Comparison of ENCODE assay signal across 27 cellular contexts in genomic region chr12:130444986-130445385, GRCh38.
"Had no signal": no experiment of that assay in that cellular context is flagged by ENCODE, and none has a peak within 500 bp of the region (broad histone marks: within the 10 kb centered on the region; RNA-seq: fewer than 3 reads in every experiment).

No MANE protein-coding gene starts in this region.

- DNase-seq: colonic mucosa; cortex of kidney; effector CD8-positive, alpha-beta T cell; effector memory CD8-positive, alpha-beta T cell; endodermal cell; erythroblast; esophagus squamous epithelium; foreskin fibroblast; foreskin melanocyte; gastrocnemius medialis; hypothalamus; immature natural killer cell; islet precursor cell; left cardiac atrium; left lung; left ventricle myocardium superior; mammary epithelial cell; mesendoderm; midbrain; naive thymus-derived CD4-positive, alpha-beta T cell had no signal

- H3K36me3 Mint-ChIP-seq: immature natural killer cell; memory B cell; naive thymus-derived CD4-positive, alpha-beta T cell had no signal

- H3K4me3 ChIP-seq: colonic mucosa, esophagus squamous epithelium, gastrocnemius medialis, heart left ventricle, hepatocyte, left lung, lung had no signal

- H3K4me3 Mint-ChIP-seq: dendritic cell treated with granulocyte-macrophage colony-stimulating factor and Interleukin-4, amounts not matched to agents 40 ng/mL and 50 ng/mL, for 4 days; effector memory CD8-positive, alpha-beta T cell; endodermal cell; immature natural killer cell; memory B cell; naive thymus-derived CD4-positive, alpha-beta T cell had no signal

- H3K4me1 ChIP-seq: colonic mucosa, esophagus squamous epithelium, gastrocnemius medialis, heart left ventricle, left lung had no signal

- H3K27ac ChIP-seq: colonic mucosa, epithelial cell of prostate, esophagus squamous epithelium, gastrocnemius medialis, heart left ventricle, hepatocyte, left lung had no signal

- H3K9me3 Mint-ChIP-seq: endodermal cell had no signal

- H3K27ac Mint-ChIP-seq: dendritic cell treated with granulocyte-macrophage colony-stimulating factor and Interleukin-4, amounts not matched to agents 40 ng/mL and 50 ng/mL, for 4 days; effector memory CD8-positive, alpha-beta T cell; endodermal cell; immature natural killer cell; memory B cell; naive thymus-derived CD4-positive, alpha-beta T cell had no signal

- H3K27me3 Mint-ChIP-seq: dendritic cell treated with granulocyte-macrophage colony-stimulating factor and Interleukin-4, amounts not matched to agents 40 ng/mL and 50 ng/mL, for 4 days; memory B cell had no signal

- ATAC-seq: effector memory CD8-positive, alpha-beta T cell; esophagus mucosa; gastrocnemius medialis; heart left ventricle; left cardiac atrium; left lung; left ventricle myocardium superior; naive thymus-derived CD4-positive, alpha-beta T cell had no signal

- H3K36me3 ChIP-seq: colonic mucosa, esophagus squamous epithelium, gastrocnemius medialis, heart left ventricle, left lung had no signal

- H3K4me1 Mint-ChIP-seq: endodermal cell; immature natural killer cell; memory B cell; naive thymus-derived CD4-positive, alpha-beta T cell had no signal

- H3K27me3 ChIP-seq: colonic mucosa, esophagus squamous epithelium, gastrocnemius medialis, hepatocyte, left lung had no signal

- H3K9me3 ChIP-seq: colonic mucosa, esophagus squamous epithelium, gastrocnemius medialis, heart left ventricle had no signal
